24 cellular contexts compared by ENCODE assay signal in genomic region chr1:38525343-38525948, GRCh38.
DNase-seq lines count a peak whose midpoint lies in the region; ATAC-seq, FAIRE-seq and TF ChIP-seq lines count a peak whose summit lies in the region.
"Had no signal": no experiment of that assay in that cellular context is flagged by ENCODE, and none has a peak within 500 bp of the region (broad histone marks: within the 10 kb centered on the region; RNA-seq: fewer than 3 reads in every experiment).

No MANE protein-coding gene starts in this region.

- peak overlapping the region; percentile 84 for H2AFZ ChIP-seq in K562 (ENCODE audit: low read depth, low read length)
- H2AFZ ChIP-seq: GM23248 had no signal

- peak overlapping the region in 1 of 2 experiments; percentile 5; a peak in 1 of 4 replicates for H3K9ac ChIP-seq in K562 (ENCODE audit: insufficient read depth in 1 of 2, low read depth in 2 of 2, low read length in 2 of 2)
- H3K9ac ChIP-seq: BLaER1 treated with 17β-estradiol and CSF1 and Interleukin-3, amounts not matched to agents 10 nM and 100 nM; GM23248 had no signal

- FAIRE-seq in K562 (lab: Jason Lieb, UNC): no peak
- FAIRE-seq: A549, D721Med, GM12878, GM19239, H1 had no signal

- no peak for TF ChIP-seq POLR2A in K562 (conservative IDR thresholded peaks at IDR 0.05)

- no peaks in the 10 kb centered on the region for H3K36me3 ChIP-seq in K562 (ENCODE audit: control insufficient read depth, insufficient read depth, low read length)
- H3K36me3 ChIP-seq: BE2C; BLaER1 treated with 17β-estradiol and CSF1 and Interleukin-3, amounts not matched to agents 10 nM and 100 nM had no signal

- H3K27ac ChIP-seq in K562 (ENCODE audit: extremely low read depth, low read depth, low read length): peak overlapping the region; percentile 42
- H3K27ac ChIP-seq: A549; BLaER1 treated with 17β-estradiol and CSF1 and Interleukin-3, amounts not matched to agents 10 nM and 100 nM; GM23248 had no signal

- H3K27me3 ChIP-seq in K562 (ENCODE audit: control insufficient read depth in 2 of 2, insufficient read depth in 2 of 2, low read length in 2 of 2): no peaks in the 10 kb centered on the region
- H3K27me3 ChIP-seq: BE2C; BLaER1 treated with 17β-estradiol and CSF1 and Interleukin-3, amounts not matched to agents 10 nM and 100 nM had no signal

- TF ChIP-seq RAD21 in K562 (CRISPR knock-in tag; conservative IDR thresholded peaks at IDR 0.05 in 1 of 2, IDR thresholded peaks at IDR 0.05 in 1 of 2): no peak

- no TSS peak for BruUV-seq in K562 (replicated peaks; lab: Mats Ljungman, UMichigan)

- H3K4me2 ChIP-seq in K562 (ENCODE audit: insufficient read depth, low read length): peak overlapping the region; percentile 20
- H3K4me2 ChIP-seq: A549; BLaER1 treated with 17β-estradiol and CSF1 and Interleukin-3, amounts not matched to agents 10 nM and 100 nM had no signal

- in situ Hi-C loops in K562 (cut with MboI): no loop called here

- intact Hi-C loops in K562 (cut with micrococcal nuclease): no loop called here
- intact Hi-C loops in left colon (cut with DNase I, micrococcal nuclease): no loop called here

- no peak overlapping the region for H3K4me3 ChIP-seq in K562
- H3K4me3 ChIP-seq: A549; BLaER1 treated with 17β-estradiol and CSF1 and Interleukin-3, amounts not matched to agents 10 nM and 100 nM; GM12878; GM23248 had no signal

- 62% methylated on average over 4 of the region's 4 CpGs for WGBS in K562 (ENCODE audit: insufficient coverage, low coverage, missing lambda C conversion rate)

- H4K20me1 ChIP-seq in K562 (replicated peaks; ENCODE audit: control insufficient read depth, insufficient read depth, low read length): no peaks in the 10 kb centered on the region
- H4K20me1 ChIP-seq: BLaER1 treated with 17β-estradiol and CSF1 and Interleukin-3, amounts not matched to agents 10 nM and 100 nM had no signal

- H3K4me1 ChIP-seq in K562 (replicated peaks in 1 of 2; ENCODE audit: control insufficient read depth in 2 of 2, insufficient read depth in 2 of 2, low read length in 2 of 2): peaks cover 31 to 40% of the 10 kb centered on the region in 2 experiments
- H3K4me1 ChIP-seq: A549, BE2C had no signal

- H3K9me1 ChIP-seq in K562 (ENCODE audit: control insufficient read depth, insufficient read depth, low read length): no peaks in the 10 kb centered on the region

- no peaks in the 10 kb centered on the region for H3K9me3 ChIP-seq in K562 (replicated peaks; ENCODE audit: control insufficient read depth, insufficient read depth, low read depth, low read length)
- H3K9me3 ChIP-seq: BE2C; BLaER1 treated with 17β-estradiol and CSF1 and Interleukin-3, amounts not matched to agents 10 nM and 100 nM had no signal

- TF ChIP-seq EP300 in K562 (IDR thresholded peaks at IDR 0.05; ENCODE audit: low read length): no peak

- no peak for TF ChIP-seq CTCF in K562 (IDR thresholded peaks at IDR 0.05 in 2 of 3, conservative IDR thresholded peaks at IDR 0.05 in 1 of 3; ENCODE audit: insufficient read depth in 2 of 3, low read depth in 1 of 3, low read length in 3 of 3)

- CTCF ChIA-PET in K562 (lab: Yijun Ruan, JAX; ENCODE audit: low intra/inter-chr PET ratio): no interaction called here

- ATAC-seq in K562 (no peak), left colon (peak; percentile 55)
- ATAC-seq: A549, GM12878 had no signal

- POLR2A ChIA-PET in K562 (lab: Yijun Ruan, JAX): interaction anchor here (0.6 to 1.6 kb wide), 3 partner anchors 9 to 561 kb away, joined by 3 to 4 read pairs (median 4); no protein-coding TSS in a partner anchor

- DNase-seq in OCI-M1 (lab: John Stamatoyannopoulos, UW): peak; percentile 18
- DNase-seq in K562 (ENCODE audit: extremely low read depth in 1 of 4, low spot score in 3 of 4): no peak
- no peak for DNase-seq in left colon
- DNase-seq in dermis blood vessel endothelial cell: no peak
- no peak for DNase-seq in DMS79 treated with DMSO at 0.1 percent for 48 hours (lab: John Stamatoyannopoulos, UW)
- no peak for DNase-seq in DMS79 (lab: John Stamatoyannopoulos, UW)
- DNase-seq: 8988T; ACHN; AML-193; BE2C; CD4-positive, alpha-beta T cell; CD8-positive, alpha-beta memory T cell; DMS53; EL; GDM1; GM23248; H7; HCEC 1CT had no signal

- H3K79me2 ChIP-seq in K562 (ENCODE audit: control insufficient read depth, insufficient read depth, low read length): no peaks in the 10 kb centered on the region

TF ChIP-seq in K562, 482 proteins besides CTCF, POLR2A, EP300 and RAD21 (continues in another document):
- TF ChIP-seq NUFIP1 (IDR thresholded peaks at IDR 0.05; ENCODE audit: partially characterized antibody): no peak
- TF ChIP-seq ZBTB8A (IDR thresholded peaks at IDR 0.05; ENCODE audit: partially characterized antibody): no peak
- no peak for TF ChIP-seq ZNF785 (CRISPR knock-in tag; IDR thresholded peaks at IDR 0.05)
- no peak for TF ChIP-seq NRF1 (conservative IDR thresholded peaks at IDR 0.05 in 1 of 2, IDR thresholded peaks at IDR 0.05 in 1 of 2)
- no peak for TF ChIP-seq SIX5 (IDR thresholded peaks at IDR 0.05; ENCODE audit: borderline replicate concordance in 1 of 2, insufficient read depth in 1 of 2, low read depth in 1 of 2, low read length in 2 of 2)
- TF ChIP-seq ZNF778 (CRISPR knock-in tag; IDR thresholded peaks at IDR 0.05): no peak
- no peak for TF ChIP-seq ESRRB (CRISPR knock-in tag; IDR thresholded peaks at IDR 0.05; ENCODE audit: borderline replicate concordance)
- no peak for TF ChIP-seq CHD7 (IDR thresholded peaks at IDR 0.05; ENCODE audit: low read depth, low read length)
- no peak for TF ChIP-seq FIP1L1 (IDR thresholded peaks at IDR 0.05; ENCODE audit: low read depth, low read length, poor library complexity, severe bottlenecking)
- TF ChIP-seq DPF2 (IDR thresholded peaks at IDR 0.05): no peak
- TF ChIP-seq SUPT5H (IDR thresholded peaks at IDR 0.05): no peak
